8 cellular contexts compared by ENCODE assay signal in genomic region chr17:44307387-44308186, GRCh38. TPM values are rescaled to one million over a fixed set of nuclear protein-coding genes. Genes with fewer than 3 reads are reported as not detected.
DNase-seq lines count a peak whose midpoint lies in the region; ATAC-seq and TF ChIP-seq lines count a peak whose summit lies in the region.

No MANE protein-coding gene starts in this region.

- CTCF ChIA-PET in activated naive CD4-positive, alpha-beta T cell treated with anti-CD3 and anti-CD28 coated beads for 36 hours (lab: Charles Lee) = interaction anchor here (2.5 kb wide), 1 partner anchor 98 kb away, joined by 7 read pairs; no protein-coding TSS in a partner anchor

- no peak for DNase-seq in activated naive CD4-positive, alpha-beta T cell treated with anti-CD3 and anti-CD28 coated beads for 36 hours
- no peak for DNase-seq in activated naive CD4-positive, alpha-beta T cell (lab: John Stamatoyannopoulos, UW)
- peak; percentile 55 for DNase-seq in NT2/D1 (ENCODE audit: low read depth, low spot score)
- peak; percentile 95 for DNase-seq in endodermal cell
- peak; percentile 53 for DNase-seq in middle frontal gyrus (ENCODE audit: extremely low spot score, low spot score)
- DNase-seq in upper lobe of right lung = no peak
- DNase-seq in stimulated activated CD4-positive, alpha-beta T cell treated with anti-CD3 and anti-CD28 coated beads, Interleukin-4, amount 100 ng/mL, for 4 hours = no peak
- DNase-seq in activated naive CD4-positive, alpha-beta T cell treated with Interleukin-2 at 50 U/mL for 16 hours = no peak

- peak overlapping the region; percentile 15 for H3K4me3 Mint-ChIP-seq in activated naive CD4-positive, alpha-beta T cell treated with anti-CD3 and anti-CD28 coated beads for 36 hours
- peak overlapping the region; percentile 58 for H3K4me3 Mint-ChIP-seq in endodermal cell

- 2 to 10% methylated on average over 8 to 21 of the region's 26 CpGs for WGBS in endodermal cell (ENCODE audit: insufficient coverage in 1 of 2, insufficient read length in 1 of 2), 2 experiments

- H3K9ac ChIP-seq in NT2/D1 (ENCODE audit: insufficient read length, low read depth) (peak overlapping the region; percentile 76), endodermal cell (ENCODE audit: extremely low read depth, low read length, poor library complexity, severe bottlenecking) (no peak overlapping the region)

- H3K4me3 ChIP-seq in NT2/D1 (ENCODE audit: insufficient read length, low read depth) (peak overlapping the region; percentile 44), endodermal cell (ENCODE audit: low read length) (peak overlapping the region; percentile 81), upper lobe of right lung (peak overlapping the region; percentile 51)

- no peak for TF ChIP-seq CTCF in endodermal cell (conservative IDR thresholded peaks at IDR 0.05)
- no peak for TF ChIP-seq CTCF in upper lobe of right lung (IDR thresholded peaks at IDR 0.05)

- peaks cover 18% of the 10 kb centered on the region for H3K27me3 ChIP-seq in NT2/D1 (ENCODE audit: insufficient read depth, insufficient read length)
- H3K27me3 ChIP-seq in endodermal cell (ENCODE audit: control insufficient read depth, insufficient read depth, low read length, poor library complexity, severe bottlenecking) = no peaks in the 10 kb centered on the region
- peaks cover 15% of the 10 kb centered on the region for H3K27me3 ChIP-seq in upper lobe of right lung

- H3K27ac ChIP-seq in endodermal cell (ENCODE audit: low read depth, low read length) (peak overlapping the region; percentile 58), upper lobe of right lung (no peak overlapping the region)

- peaks cover 17% of the 10 kb centered on the region for H3K27me3 Mint-ChIP-seq in activated naive CD4-positive, alpha-beta T cell treated with anti-CD3 and anti-CD28 coated beads for 36 hours (ENCODE audit: low read depth)
- peaks cover 23% of the 10 kb centered on the region for H3K27me3 Mint-ChIP-seq in endodermal cell (ENCODE audit: insufficient read depth)

- intact Hi-C loops in activated naive CD4-positive, alpha-beta T cell treated with anti-CD3 and anti-CD28 coated beads for 36 hours (cut with micrococcal nuclease) = no loop called here
- intact Hi-C loops in upper lobe of right lung (cut with DNase I) = no loop called here

- peaks cover 31% of the 10 kb centered on the region for H3K4me1 ChIP-seq in NT2/D1 (ENCODE audit: insufficient read depth, insufficient read length)
- H3K4me1 ChIP-seq in endodermal cell (ENCODE audit: control insufficient read depth, insufficient read depth, low read length) = no peaks in the 10 kb centered on the region
- H3K4me1 ChIP-seq in upper lobe of right lung = peaks cover 19% of the 10 kb centered on the region

- no peaks in the 10 kb centered on the region for H3K9me3 Mint-ChIP-seq in activated naive CD4-positive, alpha-beta T cell treated with anti-CD3 and anti-CD28 coated beads for 36 hours
- no peaks in the 10 kb centered on the region for H3K9me3 Mint-ChIP-seq in endodermal cell

- no peaks in the 10 kb centered on the region for H3K9me3 ChIP-seq in NT2/D1 (ENCODE audit: insufficient read depth, low read length)
- no peaks in the 10 kb centered on the region for H3K9me3 ChIP-seq in endodermal cell (ENCODE audit: control insufficient read depth, low read length)
- no peaks in the 10 kb centered on the region for H3K9me3 ChIP-seq in upper lobe of right lung

- ATAC-seq in upper lobe of right lung = peak; percentile 53

- H3K36me3 Mint-ChIP-seq in activated naive CD4-positive, alpha-beta T cell treated with anti-CD3 and anti-CD28 coated beads for 36 hours (ENCODE audit: low read depth) = no peaks in the 10 kb centered on the region
- H3K36me3 Mint-ChIP-seq in endodermal cell (ENCODE audit: low read depth) = no peaks in the 10 kb centered on the region

- H3K27ac Mint-ChIP-seq in activated naive CD4-positive, alpha-beta T cell treated with anti-CD3 and anti-CD28 coated beads for 36 hours = no peak overlapping the region
- H3K27ac Mint-ChIP-seq in endodermal cell = no peak overlapping the region

- H3K36me3 ChIP-seq in NT2/D1 (ENCODE audit: insufficient read depth, insufficient read length, low read length) (no peaks in the 10 kb centered on the region), endodermal cell (ENCODE audit: control insufficient read depth, insufficient read depth, low read length) (no peaks in the 10 kb centered on the region), upper lobe of right lung (no peaks in the 10 kb centered on the region)

- H3K4me1 Mint-ChIP-seq in activated naive CD4-positive, alpha-beta T cell treated with anti-CD3 and anti-CD28 coated beads for 36 hours (ENCODE audit: low read depth) = peaks cover 19% of the 10 kb centered on the region
- H3K4me1 Mint-ChIP-seq in endodermal cell = peaks cover 10% of the 10 kb centered on the region

RNA-seq across cellular contexts. Expression of gene RUNDC3A, which starts 0.8 kb away (rescaled TPM):
- under 1 TPM in 1 of 2 experiments, not detected in 1; 0.17 TPM for total RNA-seq in activated naive CD4-positive, alpha-beta T cell treated with anti-CD3 and anti-CD28 coated beads for 36 hours
- 1 to 10 TPM; 1.0 to 2.1 TPM for total RNA-seq in endodermal cell
- polyA plus RNA-seq in endodermal cell (2013, experiment 1 of 2) = 21.7 TPM
- 15.4 TPM for polyA plus RNA-seq in endodermal cell (2013, experiment 2 of 2)
- 0.32 TPM for total RNA-seq in upper lobe of right lung

RNA-seq across cellular contexts. Expression of gene SLC25A39, which starts 17.0 kb away (rescaled TPM):
- total RNA-seq in activated naive CD4-positive, alpha-beta T cell treated with anti-CD3 and anti-CD28 coated beads for 36 hours = 100 to 1,000 TPM; 146 to 149 TPM
- total RNA-seq in endodermal cell = 100 to 1,000 TPM; 191 to 201 TPM
- polyA plus RNA-seq in endodermal cell (2013, experiment 1 of 2) = 87.4 TPM
- polyA plus RNA-seq in endodermal cell (2013, experiment 2 of 2) = 82.3 TPM
- 76.8 TPM for total RNA-seq in upper lobe of right lung

RNA-seq across cellular contexts. Expression of gene GRN, which starts 37.5 kb away (rescaled TPM):
- total RNA-seq in activated naive CD4-positive, alpha-beta T cell treated with anti-CD3 and anti-CD28 coated beads for 36 hours = 10 to 100 TPM; 47.1 to 50.5 TPM
- total RNA-seq in endodermal cell = 100 to 1,000 TPM; 178 to 205 TPM
- polyA plus RNA-seq in endodermal cell (2013, experiment 1 of 2) = 96.8 TPM
- polyA plus RNA-seq in endodermal cell (2013, experiment 2 of 2) = 86.7 TPM
- 722 TPM for total RNA-seq in upper lobe of right lung

RNA-seq across cellular contexts. Expression of gene SLC4A1, which starts 39.7 kb away (rescaled TPM):
- not detected for total RNA-seq in activated naive CD4-positive, alpha-beta T cell treated with anti-CD3 and anti-CD28 coated beads for 36 hours
- total RNA-seq in endodermal cell (under 1 TPM in 1 of 2 donors, not detected in 1; 0.04 TPM), upper lobe of right lung (0.43 TPM)
- not detected for polyA plus RNA-seq in endodermal cell (2013, experiment 1 of 2)
- 0.04 TPM for polyA plus RNA-seq in endodermal cell (2013, experiment 2 of 2)

RNA-seq across cellular contexts. Expression of gene FAM171A2, which starts 56.1 kb away (rescaled TPM):
- total RNA-seq in activated naive CD4-positive, alpha-beta T cell treated with anti-CD3 and anti-CD28 coated beads for 36 hours = under 1 TPM; 0.12 to 0.21 TPM
- total RNA-seq in endodermal cell = 10 to 100 TPM; 45.7 to 51.9 TPM
- polyA plus RNA-seq in endodermal cell (2013, experiment 1 of 2) = 48.1 TPM
- 43.2 TPM for polyA plus RNA-seq in endodermal cell (2013, experiment 2 of 2)
- total RNA-seq in upper lobe of right lung = 1.8 TPM

Comparison
In these comparisons a context has a peak if more than half of its experiments do, and no peak if none do; other contexts are left out.
1. DNase-seq: peak in NT2/D1 (single experiment), endodermal cell (single experiment) and middle frontal gyrus (single experiment); none in activated naive CD4-positive, alpha-beta T cell treated with anti-CD3 and anti-CD28 coated beads for 36 hours (single experiment), activated naive CD4-positive, alpha-beta T cell (0 of 4), upper lobe of right lung (single experiment), stimulated activated CD4-positive, alpha-beta T cell treated with anti-CD3 and anti-CD28 coated beads, Interleukin-4, amount 100 ng/mL, for 4 hours (0 of 2) and activated naive CD4-positive, alpha-beta T cell treated with Interleukin-2 at 50 U/mL for 16 hours (single experiment).
2. Peak in every context shown above with its lines, with median percentiles within 50 percentile points of each other: H3K4me3 ChIP-seq.